ENCODE assay signal across 25 cellular contexts in genomic region chr1:65757531-65757930, GRCh38. TPM values are rescaled to one million over a fixed set of nuclear protein-coding genes. Genes with fewer than 3 reads are reported as not detected.
DNase-seq lines count a peak whose midpoint lies in the region; ATAC-seq, FAIRE-seq and TF ChIP-seq lines count a peak whose summit lies in the region.
"Had no signal": no experiment of that assay in that cellular context is flagged by ENCODE, and none has a peak within 500 bp of the region (broad histone marks: within the 10 kb centered on the region; RNA-seq: fewer than 3 reads in every experiment).

No MANE protein-coding gene starts in this region.

- no peak overlapping the region for H3K4me2 ChIP-seq in HepG2 (ENCODE audit: low read depth, low read length)
- H3K4me2 ChIP-seq: A549; BLaER1 treated with 17β-estradiol and CSF1 and Interleukin-3, amounts not matched to agents 10 nM and 100 nM; GM23338 had no signal

- H3K9ac ChIP-seq in HepG2 (ENCODE audit: insufficient read depth, low read depth, low read length) = no peak overlapping the region
- H3K9ac ChIP-seq: BLaER1 treated with 17β-estradiol and CSF1 and Interleukin-3, amounts not matched to agents 10 nM and 100 nM had no signal

- H4K20me1 ChIP-seq in HepG2 (ENCODE audit: insufficient read depth, low read length) = no peaks in the 10 kb centered on the region
- H4K20me1 ChIP-seq: BLaER1 treated with 17β-estradiol and CSF1 and Interleukin-3, amounts not matched to agents 10 nM and 100 nM had no signal

- H3K9me3 ChIP-seq in right lobe of liver (no peaks in the 10 kb centered on the region), HepG2 (ENCODE audit: low read length) (no peaks in the 10 kb centered on the region), left ventricle myocardium inferior (replicated peaks) (no peaks in the 10 kb centered on the region)
- H3K9me3 ChIP-seq: A549; BE2C; BLaER1 treated with 17β-estradiol and CSF1 and Interleukin-3, amounts not matched to agents 10 nM and 100 nM had no signal

- TF ChIP-seq POLR2A in right lobe of liver (IDR thresholded peaks at IDR 0.05) (no peak), HepG2 (IDR thresholded peaks at IDR 0.05; ENCODE audit: insufficient read depth in 1 of 2, low read depth in 2 of 2, low read length in 2 of 2) (no peak)

- CTCF ChIA-PET in HepG2 (lab: Yijun Ruan, JAX; ENCODE audit: low intra/inter-chr PET ratio, low total read pairs) = no interaction called here

- BruUV-seq in HepG2 (replicated peaks; lab: Mats Ljungman, UMichigan) = no TSS peak

- 33% methylated on average over 1 of the region's 1 CpG for WGBS in right lobe of liver (ENCODE audit: insufficient coverage, low coverage, low lambda C conversion rate, missing lambda C conversion rate)
- 40% methylated on average over 1 of the region's 1 CpG for WGBS in HepG2 (ENCODE audit: low lambda C conversion rate)

- peaks cover 0 to 14% (median 0%) of the 10 kb centered on the region in 4 donors for H3K4me1 ChIP-seq in right lobe of liver
- H3K4me1 ChIP-seq in HepG2 (ENCODE audit: insufficient read depth, low read length) = no peaks in the 10 kb centered on the region
- no peaks in the 10 kb centered on the region for H3K4me1 ChIP-seq in left ventricle myocardium inferior
- H3K4me1 ChIP-seq: A549; BE2C; BLaER1 treated with 17β-estradiol and CSF1 and Interleukin-3, amounts not matched to agents 10 nM and 100 nM had no signal

- TF ChIP-seq CTCF in right lobe of liver (IDR thresholded peaks at IDR 0.05) = no peak
- no peak for TF ChIP-seq CTCF in HepG2 (CRISPR knock-in tag; IDR thresholded peaks at IDR 0.05)
- no peak for TF ChIP-seq CTCF in left ventricle myocardium inferior (IDR thresholded peaks at IDR 0.05; ENCODE audit: borderline replicate concordance)

- ATAC-seq in right lobe of liver (peak in 3 of 4 donors; percentile 56 to 75 (median 61)), HepG2 (no peak), left colon (peak; percentile 91)
- ATAC-seq: A549, GM12878, GM23338, HCT116 had no signal

- H2AFZ ChIP-seq in HepG2 (ENCODE audit: low read length) = no peak overlapping the region
- H2AFZ ChIP-seq: GM23338 had no signal

- intact Hi-C loops in right lobe of liver (cut with DNase I) = no loop called here
- intact Hi-C loops in HepG2 (cut with micrococcal nuclease; ENCODE audit: unreplicated experiment) = no loop called here
- intact Hi-C loops in left colon (cut with DNase I, micrococcal nuclease) = no loop called here
- intact Hi-C loops in left ventricle myocardium inferior (cut with micrococcal nuclease) = no loop called here

- no peak for TF ChIP-seq RAD21 in HepG2 (CRISPR knock-in tag; IDR thresholded peaks at IDR 0.05)

- DNase-seq in right lobe of liver (no peak), HepG2 (ENCODE audit: low spot score) (no peak), left colon (peak; percentile 26 to 38), mucosa of gallbladder (ENCODE audit: low spot score) (peak; percentile 37), kidney glomerular epithelial cell (lab: John Stamatoyannopoulos, UW) (no peak), left ventricle myocardium inferior (no peak)
- no peak for DNase-seq in central memory CD4-positive, alpha-beta T cell
- DNase-seq: 8988T; ACHN; AML-193; BE2C; CD4-positive, alpha-beta T cell; CD8-positive, alpha-beta memory T cell; DMS 273 treated with DMSO at 0.1 percent for 48 hours; DMS79; EL; GDM1; H9 had no signal

- H3K36me3 ChIP-seq in right lobe of liver (no peaks in the 10 kb centered on the region), HepG2 (replicated peaks in 1 of 2; ENCODE audit: control insufficient read depth in 1 of 2, insufficient read depth in 2 of 2, low read length in 2 of 2) (no peaks in the 10 kb centered on the region), left ventricle myocardium inferior (no peaks in the 10 kb centered on the region)
- H3K36me3 ChIP-seq: BE2C; BLaER1 treated with 17β-estradiol and CSF1 and Interleukin-3, amounts not matched to agents 10 nM and 100 nM had no signal

- H3K4me3 ChIP-seq in right lobe of liver (no peak overlapping the region), HepG2 (replicated peaks in 1 of 3; ENCODE audit: insufficient read depth in 1 of 3, low read depth in 2 of 3, low read length in 3 of 3) (no peak overlapping the region), left ventricle myocardium inferior (no peak overlapping the region)
- H3K4me3 ChIP-seq: A549; BLaER1 treated with 17β-estradiol and CSF1 and Interleukin-3, amounts not matched to agents 10 nM and 100 nM; GM12878; GM23338 had no signal

- no peak overlapping the region for H3K27ac ChIP-seq in right lobe of liver
- H3K27ac ChIP-seq in HepG2 (ENCODE audit: extremely low read length, insufficient read depth, low read length) = no peak overlapping the region
- no peak overlapping the region for H3K27ac ChIP-seq in left ventricle myocardium inferior (replicated peaks)
- H3K27ac ChIP-seq: A549; BLaER1 treated with 17β-estradiol and CSF1 and Interleukin-3, amounts not matched to agents 10 nM and 100 nM had no signal

- in situ Hi-C loops in HepG2 (cut with HindIII; ENCODE audit: extremely low pct_ligation_motif_present, low pct_unique_long_range_greater_than_20kb) = no loop called here

- no peaks in the 10 kb centered on the region for H3K79me2 ChIP-seq in HepG2 (ENCODE audit: insufficient read depth, low read length)

- FAIRE-seq in HepG2 (lab: Jason Lieb, UNC) = no peak
- FAIRE-seq: A549, D721Med, GM12878, GM19239 had no signal

- TF ChIP-seq EP300 in HepG2 (IDR thresholded peaks at IDR 0.05; ENCODE audit: low read depth in 2 of 2, low read length in 2 of 2) (no peak), HepG2 (CRISPR knock-in tag; IDR thresholded peaks at IDR 0.05; ENCODE audit: borderline replicate concordance) (no peak)

- H3K27me3 ChIP-seq in right lobe of liver (peaks cover 0 to 4% of the 10 kb centered on the region in 2 donors), HepG2 (ENCODE audit: control insufficient read depth in 1 of 2, insufficient read depth in 2 of 2, low read length in 2 of 2) (no peaks in the 10 kb centered on the region), left ventricle myocardium inferior (ENCODE audit: low read depth) (no peaks in the 10 kb centered on the region)
- H3K27me3 ChIP-seq: BE2C; BLaER1 treated with 17β-estradiol and CSF1 and Interleukin-3, amounts not matched to agents 10 nM and 100 nM had no signal

- POLR2A ChIA-PET in HepG2 (lab: Yijun Ruan, JAX) = no interaction called here

TF ChIP-seq in HepG2, 621 proteins besides CTCF, POLR2A, EP300 and RAD21 (continues in another document):
- TF ChIP-seq ONECUT2 (CRISPR knock-in tag; IDR thresholded peaks at IDR 0.05) (no peak), ZSCAN22 (CRISPR knock-in tag; IDR thresholded peaks at IDR 0.05) (no peak), HDAC2 (CRISPR knock-in tag; IDR thresholded peaks at IDR 0.05) (no peak), POLR2AphosphoS2 (IDR thresholded peaks at IDR 0.05; ENCODE audit: low read depth, low read length) (no peak), MATR3 (CRISPR knock-in tag; IDR thresholded peaks at IDR 0.05) (no peak), PBX2 (CRISPR knock-in tag; IDR thresholded peaks at IDR 0.05) (no peak), CSRNP1 (CRISPR knock-in tag; IDR thresholded peaks at IDR 0.05) (no peak)

RNA-seq across cellular contexts. Expression of gene PDE4B, which starts 35.2 kb away (rescaled TPM):
- 1 to 10 TPM; 1.4 to 6.4 (median 2.4) TPM for total RNA-seq in right lobe of liver
- not detected in 2 replicates for total RNA-seq in HepG2 (2016; rRNA removed; fragmentation: Illumina TruSeq; extraction: Trizol)
- total RNA-seq in HepG2 (2016; cell fraction: cytosol; rRNA removed; fragmentation: Illumina TruSeq; extraction: Trizol; ENCODE audit: low read depth) = not detected in 2 replicates
- total RNA-seq in HepG2 (2016; cell fraction: insoluble cytoplasmic fraction; rRNA removed; fragmentation: Illumina TruSeq; extraction: Trizol) = not detected in 2 replicates
- total RNA-seq in HepG2 (2016; cell fraction: membrane; rRNA removed; fragmentation: Illumina TruSeq; extraction: Trizol) = not detected in 2 replicates
- total RNA-seq in HepG2 (2016; cell fraction: nucleus; rRNA removed; fragmentation: Illumina TruSeq; extraction: Trizol) = not detected in 2 replicates
- not detected in 2 replicates for polyA plus RNA-seq in HepG2 (2011; rRNA removed)
- not detected in 2 replicates for polyA plus RNA-seq in HepG2 (2011; cell fraction: cytosol; rRNA removed)
- not detected in 2 replicates for polyA plus RNA-seq in HepG2 (2011; cell fraction: nucleus; rRNA removed)
- polyA plus RNA-seq in HepG2 (2012) = not detected in 2 replicates
- polyA plus RNA-seq in HepG2 (2016; cell fraction: cytosol; fragmentation: Illumina TruSeq; extraction: Trizol; ENCODE audit: low read depth) = not detected in 2 replicates
- not detected in 2 replicates for polyA plus RNA-seq in HepG2 (2016; cell fraction: insoluble cytoplasmic fraction; fragmentation: Illumina TruSeq; extraction: Trizol; ENCODE audit: low read depth)
- polyA plus RNA-seq in HepG2 (2016; cell fraction: membrane; fragmentation: Illumina TruSeq; extraction: Trizol; ENCODE audit: low read depth) = not detected in 2 replicates
- polyA plus RNA-seq in HepG2 (2016; cell fraction: nucleus; fragmentation: Illumina TruSeq; extraction: Trizol; ENCODE audit: insufficient read depth, low read depth) = not detected in 2 replicates
- polyA minus RNA-seq in HepG2 (2011; rRNA and poly(A)+ RNA removed; ENCODE audit: low replicate concordance) = 0.33 TPM in 1 of 2 replicates, not detected in the other
- polyA minus RNA-seq in HepG2 (2011; cell fraction: cytosol; rRNA and poly(A)+ RNA removed) = not detected in 2 replicates
- not detected in 2 replicates for polyA minus RNA-seq in HepG2 (2011; cell fraction: nucleus; rRNA and poly(A)+ RNA removed)
- 1 to 10 TPM; 4.2 to 4.4 TPM for total RNA-seq in left colon
- 5.2 TPM for total RNA-seq in mucosa of gallbladder
- 3.5 TPM for total RNA-seq in left ventricle myocardium inferior

Comparison
In these comparisons a context has a peak if more than half of its experiments do, and no peak if none do; other contexts are left out.
1. DNase-seq: peak in left colon (2 of 2) and mucosa of gallbladder (single experiment); none in right lobe of liver (0 of 3), HepG2 (single experiment), central memory CD4-positive, alpha-beta T cell (single experiment), kidney glomerular epithelial cell (single experiment) and left ventricle myocardium inferior (single experiment).